1 cellular context compared by ENCODE assay signal in genomic region chr19:55456347-55456746, GRCh38.
TF ChIP-seq lines count a peak whose summit lies in the region.

No MANE protein-coding gene starts in this region.

TF ChIP-seq in K562, 482 proteins besides CTCF, POLR2A, EP300 and RAD21:
- no peak for TF ChIP-seq HNRNPL (IDR thresholded peaks at IDR 0.05; ENCODE audit: low read depth, low read length)
- 0 out of 2 replicates have a peak, but pooled peaks have one; percentile 32 for TF ChIP-seq POLR2G (IDR thresholded peaks at IDR 0.05; ENCODE audit: low read depth, low read length)
